Comparison of ENCODE assay signal across 1 cellular context in the genomic region with DNA sequence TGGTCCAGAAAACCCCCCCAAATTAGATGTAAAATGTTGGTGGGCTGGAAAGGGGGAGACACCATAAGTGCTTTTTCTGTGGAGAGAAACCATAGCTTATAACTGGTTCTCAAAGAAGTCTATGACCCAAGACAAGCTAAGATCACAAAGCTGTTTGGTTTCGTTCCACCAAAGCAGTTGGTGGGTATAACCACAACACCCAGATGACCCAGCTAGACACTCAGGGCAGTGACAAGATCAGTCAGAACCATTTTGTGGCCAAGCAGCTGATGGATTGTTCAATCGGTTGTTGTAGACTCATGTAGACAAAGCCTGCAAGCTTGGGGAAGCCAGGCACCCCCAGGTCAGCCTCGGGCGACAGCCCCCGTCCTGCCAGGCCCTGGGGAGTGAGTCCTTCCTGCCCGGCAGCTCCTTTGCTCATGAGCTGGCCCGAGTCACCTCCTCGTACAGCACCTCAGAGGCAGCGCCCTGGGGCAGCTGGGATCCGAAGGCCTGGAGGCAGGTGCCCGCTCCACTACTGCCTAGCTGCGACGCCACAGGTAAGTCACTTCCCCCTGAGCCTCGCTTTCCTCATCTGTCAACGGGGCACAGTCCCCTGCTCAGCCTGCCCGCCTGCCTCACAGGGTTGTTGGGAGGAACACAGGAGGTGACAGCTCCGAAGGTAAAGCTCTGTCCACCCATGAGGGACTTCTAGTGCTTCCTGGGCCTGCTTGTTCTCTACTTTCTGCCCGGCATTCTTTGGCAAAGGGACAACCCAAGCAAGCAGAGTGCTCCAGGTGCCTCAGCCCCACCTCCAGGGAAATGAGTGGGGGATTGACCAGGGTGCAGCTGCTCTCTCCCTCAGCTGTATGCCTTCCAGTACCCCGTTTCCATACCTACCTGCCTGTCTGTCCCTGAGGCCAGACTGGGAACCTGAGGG.
TF ChIP-seq lines count a peak whose summit lies in the region.

No MANE protein-coding gene starts in this region.

TF ChIP-seq in SK-N-SH, 30 proteins besides CTCF, POLR2A, EP300 and RAD21:
- TF ChIP-seq SIN3A (IDR thresholded peaks at IDR 0.05; ENCODE audit: borderline replicate concordance, low read depth, low read length) = no peak
